In the genomic region with DNA sequence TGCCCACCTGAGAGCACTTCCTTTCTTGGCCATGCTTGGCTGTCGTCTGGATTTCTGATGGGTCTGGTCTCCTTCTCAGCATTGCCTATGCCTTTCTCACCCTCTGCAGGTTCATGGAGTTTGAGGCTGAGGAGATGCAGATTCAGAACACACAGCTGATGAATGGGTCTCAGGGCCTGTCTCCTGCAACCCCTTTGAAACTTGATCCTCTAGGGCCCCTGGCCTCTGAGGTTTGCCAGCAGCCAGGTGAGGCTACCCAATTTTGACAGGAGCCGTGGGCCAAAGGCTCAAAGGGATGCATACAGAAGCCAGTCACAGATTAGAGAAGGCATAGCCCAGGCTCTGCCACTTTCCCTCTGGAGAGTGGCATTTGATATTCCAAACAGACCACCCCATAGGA, we compare ENCODE assay signal across 1 cellular context.
TF ChIP-seq lines count a peak whose summit lies in the region.

No MANE protein-coding gene starts in this region.

TF ChIP-seq in WTC11, 78 proteins besides CTCF, POLR2A, EP300 and RAD21 (continued from another document):
- TF ChIP-seq, protein P1, sequence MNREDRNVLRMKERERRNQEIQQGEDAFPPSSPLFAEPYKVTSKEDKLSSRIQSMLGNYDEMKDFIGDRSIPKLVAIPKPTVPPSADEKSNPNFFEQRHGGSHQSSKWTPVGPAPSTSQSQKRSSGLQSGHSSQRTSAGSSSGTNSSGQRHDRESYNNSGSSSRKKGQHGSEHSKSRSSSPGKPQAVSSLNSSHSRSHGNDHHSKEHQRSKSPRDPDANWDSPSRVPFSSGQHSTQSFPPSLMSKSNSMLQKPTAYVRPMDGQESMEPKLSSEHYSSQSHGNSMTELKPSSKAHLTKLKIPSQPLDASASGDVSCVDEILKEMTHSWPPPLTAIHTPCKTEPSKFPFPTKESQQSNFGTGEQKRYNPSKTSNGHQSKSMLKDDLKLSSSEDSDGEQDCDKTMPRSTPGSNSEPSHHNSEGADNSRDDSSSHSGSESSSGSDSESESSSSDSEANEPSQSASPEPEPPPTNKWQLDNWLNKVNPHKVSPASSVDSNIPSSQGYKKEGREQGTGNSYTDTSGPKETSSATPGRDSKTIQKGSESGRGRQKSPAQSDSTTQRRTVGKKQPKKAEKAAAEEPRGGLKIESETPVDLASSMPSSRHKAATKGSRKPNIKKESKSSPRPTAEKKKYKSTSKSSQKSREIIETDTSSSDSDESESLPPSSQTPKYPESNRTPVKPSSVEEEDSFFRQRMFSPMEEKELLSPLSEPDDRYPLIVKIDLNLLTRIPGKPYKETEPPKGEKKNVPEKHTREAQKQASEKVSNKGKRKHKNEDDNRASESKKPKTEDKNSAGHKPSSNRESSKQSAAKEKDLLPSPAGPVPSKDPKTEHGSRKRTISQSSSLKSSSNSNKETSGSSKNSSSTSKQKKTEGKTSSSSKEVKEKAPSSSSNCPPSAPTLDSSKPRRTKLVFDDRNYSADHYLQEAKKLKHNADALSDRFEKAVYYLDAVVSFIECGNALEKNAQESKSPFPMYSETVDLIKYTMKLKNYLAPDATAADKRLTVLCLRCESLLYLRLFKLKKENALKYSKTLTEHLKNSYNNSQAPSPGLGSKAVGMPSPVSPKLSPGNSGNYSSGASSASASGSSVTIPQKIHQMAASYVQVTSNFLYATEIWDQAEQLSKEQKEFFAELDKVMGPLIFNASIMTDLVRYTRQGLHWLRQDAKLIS (CRISPR knock-in tag; IDR thresholded peaks at IDR 0.05; ENCODE audit: borderline replicate concordance): no peak
- TF ChIP-seq ESRRA (CRISPR knock-in tag; IDR thresholded peaks at IDR 0.05; ENCODE audit: borderline replicate concordance): no peak
- no peak for TF ChIP-seq SMAD4 (CRISPR knock-in tag; IDR thresholded peaks at IDR 0.05)
- TF ChIP-seq, protein P2, sequence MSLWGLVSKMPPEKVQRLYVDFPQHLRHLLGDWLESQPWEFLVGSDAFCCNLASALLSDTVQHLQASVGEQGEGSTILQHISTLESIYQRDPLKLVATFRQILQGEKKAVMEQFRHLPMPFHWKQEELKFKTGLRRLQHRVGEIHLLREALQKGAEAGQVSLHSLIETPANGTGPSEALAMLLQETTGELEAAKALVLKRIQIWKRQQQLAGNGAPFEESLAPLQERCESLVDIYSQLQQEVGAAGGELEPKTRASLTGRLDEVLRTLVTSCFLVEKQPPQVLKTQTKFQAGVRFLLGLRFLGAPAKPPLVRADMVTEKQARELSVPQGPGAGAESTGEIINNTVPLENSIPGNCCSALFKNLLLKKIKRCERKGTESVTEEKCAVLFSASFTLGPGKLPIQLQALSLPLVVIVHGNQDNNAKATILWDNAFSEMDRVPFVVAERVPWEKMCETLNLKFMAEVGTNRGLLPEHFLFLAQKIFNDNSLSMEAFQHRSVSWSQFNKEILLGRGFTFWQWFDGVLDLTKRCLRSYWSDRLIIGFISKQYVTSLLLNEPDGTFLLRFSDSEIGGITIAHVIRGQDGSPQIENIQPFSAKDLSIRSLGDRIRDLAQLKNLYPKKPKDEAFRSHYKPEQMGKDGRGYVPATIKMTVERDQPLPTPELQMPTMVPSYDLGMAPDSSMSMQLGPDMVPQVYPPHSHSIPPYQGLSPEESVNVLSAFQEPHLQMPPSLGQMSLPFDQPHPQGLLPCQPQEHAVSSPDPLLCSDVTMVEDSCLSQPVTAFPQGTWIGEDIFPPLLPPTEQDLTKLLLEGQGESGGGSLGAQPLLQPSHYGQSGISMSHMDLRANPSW (CRISPR knock-in tag; conservative IDR thresholded peaks at IDR 0.05; ENCODE audit: low read depth): no peak
- no peak for TF ChIP-seq ZNF138 (CRISPR knock-in tag; conservative IDR thresholded peaks at IDR 0.05)
- TF ChIP-seq NFATC4 (CRISPR knock-in tag; IDR thresholded peaks at IDR 0.05): no peak
- no peak for TF ChIP-seq ELF4 (CRISPR knock-in tag; IDR thresholded peaks at IDR 0.05; ENCODE audit: low read depth)
- TF ChIP-seq ZNF416 (CRISPR knock-in tag; IDR thresholded peaks at IDR 0.05): no peak
- TF ChIP-seq MYBL2 (CRISPR knock-in tag; IDR thresholded peaks at IDR 0.05): no peak
- TF ChIP-seq, protein P3, sequence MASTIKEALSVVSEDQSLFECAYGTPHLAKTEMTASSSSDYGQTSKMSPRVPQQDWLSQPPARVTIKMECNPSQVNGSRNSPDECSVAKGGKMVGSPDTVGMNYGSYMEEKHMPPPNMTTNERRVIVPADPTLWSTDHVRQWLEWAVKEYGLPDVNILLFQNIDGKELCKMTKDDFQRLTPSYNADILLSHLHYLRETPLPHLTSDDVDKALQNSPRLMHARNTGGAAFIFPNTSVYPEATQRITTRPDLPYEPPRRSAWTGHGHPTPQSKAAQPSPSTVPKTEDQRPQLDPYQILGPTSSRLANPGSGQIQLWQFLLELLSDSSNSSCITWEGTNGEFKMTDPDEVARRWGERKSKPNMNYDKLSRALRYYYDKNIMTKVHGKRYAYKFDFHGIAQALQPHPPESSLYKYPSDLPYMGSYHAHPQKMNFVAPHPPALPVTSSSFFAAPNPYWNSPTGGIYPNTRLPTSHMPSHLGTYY (CRISPR knock-in tag; IDR thresholded peaks at IDR 0.05): no peak
- TF ChIP-seq, protein P4, sequence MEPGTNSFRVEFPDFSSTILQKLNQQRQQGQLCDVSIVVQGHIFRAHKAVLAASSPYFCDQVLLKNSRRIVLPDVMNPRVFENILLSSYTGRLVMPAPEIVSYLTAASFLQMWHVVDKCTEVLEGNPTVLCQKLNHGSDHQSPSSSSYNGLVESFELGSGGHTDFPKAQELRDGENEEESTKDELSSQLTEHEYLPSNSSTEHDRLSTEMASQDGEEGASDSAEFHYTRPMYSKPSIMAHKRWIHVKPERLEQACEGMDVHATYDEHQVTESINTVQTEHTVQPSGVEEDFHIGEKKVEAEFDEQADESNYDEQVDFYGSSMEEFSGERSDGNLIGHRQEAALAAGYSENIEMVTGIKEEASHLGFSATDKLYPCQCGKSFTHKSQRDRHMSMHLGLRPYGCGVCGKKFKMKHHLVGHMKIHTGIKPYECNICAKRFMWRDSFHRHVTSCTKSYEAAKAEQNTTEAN (CRISPR knock-in tag; IDR thresholded peaks at IDR 0.05): no peak
- TF ChIP-seq SP1 (CRISPR knock-in tag; conservative IDR thresholded peaks at IDR 0.05): no peak
